22 cellular contexts compared by ENCODE assay signal in the genomic region with DNA sequence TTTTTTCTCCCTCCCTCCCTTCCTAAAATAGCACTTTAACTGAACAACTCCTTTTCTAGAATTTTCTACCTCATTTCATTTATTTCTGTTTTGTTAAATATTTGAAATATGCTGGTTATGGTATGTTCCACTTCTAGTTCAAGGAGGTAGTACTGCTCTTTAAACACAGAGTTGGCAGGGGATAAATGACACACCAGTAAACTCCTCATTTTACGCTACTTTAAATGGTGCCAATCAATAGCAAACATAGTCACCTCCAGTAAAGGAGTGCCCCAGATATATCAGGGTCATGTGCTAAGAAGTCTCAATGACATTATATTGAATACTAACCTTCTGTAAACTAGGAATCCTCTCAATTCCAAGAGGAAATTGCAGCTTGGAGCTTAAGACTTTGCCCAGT. TPM values are rescaled to one million over a fixed set of nuclear protein-coding genes. Genes with fewer than 3 reads are reported as not detected.
DNase-seq lines count a peak whose midpoint lies in the region; ATAC-seq, FAIRE-seq and TF ChIP-seq lines count a peak whose summit lies in the region.
"Had no signal": no experiment of that assay in that cellular context is flagged by ENCODE, and none has a peak within 500 bp of the region (broad histone marks: within the 10 kb centered on the region; RNA-seq: fewer than 3 reads in every experiment).

No MANE protein-coding gene starts in this region.

- H3K4me3 Mint-ChIP-seq in astrocyte (ENCODE audit: unreplicated experiment) (no peak overlapping the region), osteocyte (ENCODE audit: unreplicated experiment) (no peak overlapping the region)
- H3K4me3 Mint-ChIP-seq: CD4-positive, CD25-positive, alpha-beta regulatory T cell had no signal

- CTCF ChIA-PET in A673 (lab: Charles Lee) = no interaction called here

- ATAC-seq in left lung (peak; percentile 58), HG03378 (IDR thresholded peaks at IDR 0.05; ENCODE audit: unreplicated experiment) (no peak), GM21619 (IDR thresholded peaks at IDR 0.05; ENCODE audit: unreplicated experiment) (no peak)
- ATAC-seq: K562, Right ventricle myocardium inferior had no signal

- DNase-seq in A673 (ENCODE audit: low spot score) (no peak), astrocyte (ENCODE audit: low read depth) (no peak), left lung (no peak), osteocyte (ENCODE audit: extremely low spot score, unreplicated experiment) (no peak), OCI-M1 (lab: John Stamatoyannopoulos, UW) (no peak)
- no peak for DNase-seq in stimulated activated naive CD4-positive, alpha-beta T cell treated with Interleukin-2 at 50 U/mL for 16 hours (lab: John Stamatoyannopoulos, UW)
- DNase-seq: 8988T; BE2C; CD4-positive, CD25-positive, alpha-beta regulatory T cell; COR-L47; NCI-H1105 treated with DMSO at 0.1 percent for 48 hours; NCI-H187; NCI-H2107; NCI-H226; NCI-H524 had no signal

- H3K27ac Mint-ChIP-seq in astrocyte (ENCODE audit: unreplicated experiment) (peak overlapping the region; percentile 10), osteocyte (ENCODE audit: unreplicated experiment) (peak overlapping the region; percentile 61)
- H3K27ac Mint-ChIP-seq: CD4-positive, CD25-positive, alpha-beta regulatory T cell had no signal

- no peak overlapping the region for H3K9ac ChIP-seq in astrocyte (ENCODE audit: low read length)

- intact Hi-C loops in A673 (cut with micrococcal nuclease; ENCODE audit: unreplicated experiment) = no loop called here
- intact Hi-C loops in left lung (cut with DNase I) = no loop called here

- no peak for FAIRE-seq in astrocyte (lab: Jason Lieb, UNC)
- FAIRE-seq: G401.6, K562, RCC 7860 had no signal

- H3K79me2 ChIP-seq in astrocyte (ENCODE audit: insufficient read depth, low read length) = peaks cover 99% of the 10 kb centered on the region

- no peaks in the 10 kb centered on the region for H3K9me3 Mint-ChIP-seq in astrocyte (ENCODE audit: unreplicated experiment)
- H3K9me3 Mint-ChIP-seq in osteocyte (ENCODE audit: unreplicated experiment) = peaks cover 5% of the 10 kb centered on the region

- H3K27me3 ChIP-seq in A673 (replicated peaks; ENCODE audit: insufficient read depth, low read depth, low read length, poor library complexity) (no peaks in the 10 kb centered on the region), astrocyte (ENCODE audit: insufficient read depth, low read length) (no peaks in the 10 kb centered on the region), left lung (no peaks in the 10 kb centered on the region)

- H3K4me3 ChIP-seq in A673 (ENCODE audit: low read depth, low read length, poor library complexity, severe bottlenecking) (no peak overlapping the region), astrocyte (ENCODE audit: insufficient read depth, low read depth, low read length) (no peak overlapping the region), left lung (no peak overlapping the region)
- H3K4me3 ChIP-seq: HAP-1, K562 had no signal

- H3K36me3 Mint-ChIP-seq in astrocyte (ENCODE audit: low read depth, unreplicated experiment) = peaks cover 17% of the 10 kb centered on the region
- peaks cover 23% of the 10 kb centered on the region for H3K36me3 Mint-ChIP-seq in osteocyte (ENCODE audit: unreplicated experiment)
- H3K36me3 Mint-ChIP-seq: CD4-positive, CD25-positive, alpha-beta regulatory T cell had no signal

- H3K4me2 ChIP-seq in astrocyte (ENCODE audit: low read length) = no peak overlapping the region

- H3K27ac ChIP-seq in A673 (ENCODE audit: low read depth, low read length, poor library complexity, severe bottlenecking) = peak overlapping the region; percentile 29
- no peak overlapping the region for H3K27ac ChIP-seq in astrocyte (ENCODE audit: low read depth, low read length)
- H3K27ac ChIP-seq in left lung = no peak overlapping the region

- H3K27me3 Mint-ChIP-seq in astrocyte (ENCODE audit: low read depth, unreplicated experiment) = no peaks in the 10 kb centered on the region
- no peaks in the 10 kb centered on the region for H3K27me3 Mint-ChIP-seq in osteocyte (ENCODE audit: unreplicated experiment)
- H3K27me3 Mint-ChIP-seq: CD4-positive, CD25-positive, alpha-beta regulatory T cell had no signal

- peaks cover 38% of the 10 kb centered on the region for H3K4me1 ChIP-seq in A673 (ENCODE audit: insufficient read depth, low read length, poor library complexity, severe bottlenecking)
- H3K4me1 ChIP-seq in astrocyte (ENCODE audit: insufficient read depth, low read length) = no peaks in the 10 kb centered on the region
- H3K4me1 ChIP-seq in left lung = peaks cover 4 to 13% of the 10 kb centered on the region in 2 donors
- H3K4me1 ChIP-seq: BE2C had no signal

- no peaks in the 10 kb centered on the region for H3K9me3 ChIP-seq in A673 (ENCODE audit: low read depth, low read length, poor library complexity, severe bottlenecking)
- no peaks in the 10 kb centered on the region for H3K9me3 ChIP-seq in astrocyte (ENCODE audit: insufficient read depth, low read depth, low read length)
- H3K9me3 ChIP-seq in left lung = no peaks in the 10 kb centered on the region
- H3K9me3 ChIP-seq: BE2C had no signal

- H3K36me3 ChIP-seq in A673 (ENCODE audit: insufficient read depth, low read length, poor library complexity, severe bottlenecking) = peaks cover 31% of the 10 kb centered on the region
- peaks cover 19% of the 10 kb centered on the region for H3K36me3 ChIP-seq in astrocyte (ENCODE audit: insufficient read depth, low read length)
- peaks cover 0 to 4% of the 10 kb centered on the region in 2 donors for H3K36me3 ChIP-seq in left lung
- H3K36me3 ChIP-seq: BE2C had no signal

- BruUV-seq in A673 (replicated peaks; lab: Mats Ljungman, UMichigan) = no TSS peak

- H3K4me1 Mint-ChIP-seq in astrocyte (ENCODE audit: low read depth, unreplicated experiment) (peaks cover 9% of the 10 kb centered on the region), osteocyte (ENCODE audit: unreplicated experiment) (peaks cover 71% of the 10 kb centered on the region)
- H3K4me1 Mint-ChIP-seq: CD4-positive, CD25-positive, alpha-beta regulatory T cell had no signal

- no peak overlapping the region for H2AFZ ChIP-seq in astrocyte (ENCODE audit: low read depth, low read length)

- POLR2A ChIA-PET in A673 (lab: Charles Lee; ENCODE audit: low non-redundant PET) = interaction anchor here (0.6 kb wide), 1 partner anchor 57 kb away, joined by 3 read pairs; a partner anchor contains a TSS

- TF ChIP-seq CTCF in A673 (conservative IDR thresholded peaks at IDR 0.05; ENCODE audit: low read depth, low read length) (no peak), astrocyte (IDR thresholded peaks at IDR 0.05; ENCODE audit: insufficient read depth, low read depth, low read length) (no peak), left lung (IDR thresholded peaks at IDR 0.05) (no peak), osteocyte (IDR thresholded peaks at IDR 0.05) (no peak)

- H4K20me1 ChIP-seq in astrocyte (ENCODE audit: insufficient read depth, low read length) = peaks cover 92% of the 10 kb centered on the region

RNA-seq across cellular contexts. Expression of a gene that starts 56.9 kb away (rescaled TPM):
- total RNA-seq in A673 (2021) (194 and 202 TPM in 2 replicates), astrocyte (65.7 and 80.2 TPM in 2 replicates), left lung (10 to 100 TPM; 32.6 to 37.0 TPM), osteocyte (87.8 and 89.5 TPM in 2 replicates)
